Comparison of ENCODE assay signal across 11 cellular contexts in the genomic region with DNA sequence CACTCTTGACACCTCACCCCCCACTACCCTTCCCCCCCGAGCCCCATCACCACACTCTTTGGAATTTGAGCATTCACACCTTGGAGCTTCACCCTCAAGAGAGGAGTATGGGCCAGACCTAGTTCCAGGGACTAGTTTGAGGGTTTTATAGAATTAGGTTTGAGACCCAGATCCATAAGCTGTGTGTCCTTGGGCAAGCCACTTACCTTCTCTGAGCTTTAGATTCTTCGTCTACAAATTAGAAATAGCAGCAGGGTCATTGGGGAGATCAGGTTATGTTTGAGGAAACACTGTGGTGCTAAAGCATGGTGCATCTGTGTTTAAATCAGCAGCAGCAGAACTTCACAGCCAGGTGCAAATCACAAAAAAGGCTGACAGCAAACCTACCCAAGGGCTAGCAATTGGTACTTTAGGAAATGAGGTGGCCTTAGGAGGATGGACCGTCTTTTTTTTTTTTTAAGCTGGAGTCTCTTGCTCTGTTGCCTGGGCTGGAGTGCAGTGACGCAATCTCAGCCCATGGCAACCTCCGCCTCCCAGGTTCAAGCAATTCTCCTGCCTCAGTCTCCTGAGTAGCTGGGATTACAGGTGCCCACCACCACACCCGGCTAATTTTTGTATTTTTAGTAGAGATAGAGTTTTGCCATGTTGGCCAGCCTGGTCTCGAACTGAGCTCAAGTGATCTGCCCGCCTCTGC.
DNase-seq lines count a peak whose midpoint lies in the region; ATAC-seq and TF ChIP-seq lines count a peak whose summit lies in the region.
"Had no signal": no experiment of that assay in that cellular context is flagged by ENCODE, and none has a peak within 500 bp of the region (broad histone marks: within the 10 kb centered on the region; RNA-seq: fewer than 3 reads in every experiment).

No MANE protein-coding gene starts in this region.

- intact Hi-C loops in left ventricle myocardium inferior (cut with micrococcal nuclease) (no loop called here), heart right ventricle (cut with DNase I) (loop anchor here in 2 of 10 donors (10.0 kb wide), 2 partner anchors 60 to 130 kb away; no protein-coding TSS in a partner anchor), left lung (cut with DNase I) (no loop called here), vagina (cut with DNase I) (loop anchor here (10.0 kb wide), 1 partner anchor 140 kb away; no protein-coding TSS in a partner anchor), adrenal gland (cut with DNase I) (no loop called here)
- intact Hi-C loops in activated CD4-positive, alpha-beta memory T cell treated with anti-CD3 and anti-CD28 coated beads for 36 hours (cut with micrococcal nuclease) = no loop called here

- peaks cover 59% of the 10 kb centered on the region for H3K36me3 ChIP-seq in left ventricle myocardium inferior
- H3K36me3 ChIP-seq in heart right ventricle = peaks cover 0 to 83% (median 30%) of the 10 kb centered on the region in 9 donors
- H3K36me3 ChIP-seq in left lung = peaks cover 0 to 74% of the 10 kb centered on the region in 2 donors
- peaks cover 0 to 11% of the 10 kb centered on the region in 2 donors for H3K36me3 ChIP-seq in vagina
- H3K36me3 ChIP-seq in adrenal gland (replicated peaks in 1 of 2) = peaks cover 0 to 14% of the 10 kb centered on the region in 2 donors

- H3K27ac ChIP-seq in left ventricle myocardium inferior (replicated peaks) (peak overlapping the region; percentile 56), heart right ventricle (peak overlapping the region in 4 of 10 donors; percentile 52 to 69 (median 57)), left lung (peak overlapping the region; percentile 73 to 86), vagina (peak overlapping the region; percentile 13), adrenal gland (no peak overlapping the region)

- TF ChIP-seq CTCF in left ventricle myocardium inferior (IDR thresholded peaks at IDR 0.05; ENCODE audit: borderline replicate concordance) (no peak), heart right ventricle (IDR thresholded peaks at IDR 0.05) (no peak), left lung (IDR thresholded peaks at IDR 0.05) (no peak), vagina (IDR thresholded peaks at IDR 0.05) (no peak), adrenal gland (IDR thresholded peaks at IDR 0.05) (no peak)

- H3K9me3 ChIP-seq in left ventricle myocardium inferior (replicated peaks) (no peaks in the 10 kb centered on the region), heart right ventricle (no peaks in the 10 kb centered on the region), left lung (no peaks in the 10 kb centered on the region), vagina (no peaks in the 10 kb centered on the region), adrenal gland (replicated peaks in 1 of 3) (no peaks in the 10 kb centered on the region)

- DNase-seq in left ventricle myocardium inferior (no peak), heart right ventricle (no peak), left lung (no peak), vagina (ENCODE audit: extremely low spot score in 2 of 2) (no peak), adrenal gland (no peak), NCI-H2029 treated with DMSO at 0.1 percent for 48 hours (lab: John Stamatoyannopoulos, UW) (no peak)
- DNase-seq in activated CD4-positive, alpha-beta memory T cell treated with anti-CD3 and anti-CD28 coated beads for 36 hours = no peak
- DNase-seq: NCI-H2227 treated with DMSO at 0.1 percent for 48 hours had no signal

- ATAC-seq in heart right ventricle = no peak
- ATAC-seq in left lung = no peak
- no peak for ATAC-seq in GM21576 (IDR thresholded peaks at IDR 0.05; ENCODE audit: unreplicated experiment)

- POLR2A ChIA-PET in activated CD4-positive, alpha-beta memory T cell treated with anti-CD3 and anti-CD28 coated beads for 36 hours (lab: Charles Lee) = interaction anchor here (0.6 to 3.3 kb wide), 13 partner anchors 10 to 138 kb away, joined by 3 to 44 read pairs (median 13); a partner anchor contains a TSS

- H3K9me3 Mint-ChIP-seq in activated CD4-positive, alpha-beta memory T cell treated with anti-CD3 and anti-CD28 coated beads for 36 hours = no peaks in the 10 kb centered on the region
- H3K9me3 Mint-ChIP-seq: naive B cell had no signal

- H3K4me1 ChIP-seq in left ventricle myocardium inferior (peaks cover 44% of the 10 kb centered on the region), heart right ventricle (peaks cover 21 to 49% (median 41%) of the 10 kb centered on the region in 9 donors), left lung (peaks cover 35 to 73% of the 10 kb centered on the region in 2 donors), vagina (peaks cover 50% of the 10 kb centered on the region), adrenal gland (replicated peaks in 1 of 2) (no peaks in the 10 kb centered on the region)

- TF ChIP-seq POLR2A in vagina (IDR thresholded peaks at IDR 0.05) (no peak), adrenal gland (IDR thresholded peaks at IDR 0.05) (no peak)

- 91 to 92% methylated on average over 8 of the region's 8 CpGs for WGBS in heart right ventricle, 2 donors
- 83 to 88% (median 84%) methylated on average over 6 to 8 of the region's 8 CpGs for WGBS in adrenal gland, 4 donors

- no peaks in the 10 kb centered on the region for H3K27me3 Mint-ChIP-seq in activated CD4-positive, alpha-beta memory T cell treated with anti-CD3 and anti-CD28 coated beads for 36 hours

- H3K36me3 Mint-ChIP-seq in activated CD4-positive, alpha-beta memory T cell treated with anti-CD3 and anti-CD28 coated beads for 36 hours = peaks cover 75% of the 10 kb centered on the region
- H3K36me3 Mint-ChIP-seq: naive B cell had no signal

- H3K4me3 ChIP-seq in left ventricle myocardium inferior (no peak overlapping the region), heart right ventricle (no peak overlapping the region), left lung (no peak overlapping the region), vagina (no peak overlapping the region), adrenal gland (no peak overlapping the region)

- H3K27me3 ChIP-seq in left ventricle myocardium inferior (ENCODE audit: low read depth) (no peaks in the 10 kb centered on the region), heart right ventricle (no peaks in the 10 kb centered on the region), left lung (no peaks in the 10 kb centered on the region), vagina (no peaks in the 10 kb centered on the region), adrenal gland (no peaks in the 10 kb centered on the region)

- no peak overlapping the region for H3K4me3 Mint-ChIP-seq in activated CD4-positive, alpha-beta memory T cell treated with anti-CD3 and anti-CD28 coated beads for 36 hours
- H3K4me3 Mint-ChIP-seq: B cell had no signal

- CTCF ChIA-PET in activated CD4-positive, alpha-beta memory T cell treated with anti-CD3 and anti-CD28 coated beads for 36 hours (lab: Charles Lee) = interaction anchor here (0.7 to 5.5 kb wide), 12 partner anchors 8 to 177 kb away, joined by 3 to 59 read pairs (median 7); no protein-coding TSS in a partner anchor

- peaks cover 52% of the 10 kb centered on the region for H3K4me1 Mint-ChIP-seq in activated CD4-positive, alpha-beta memory T cell treated with anti-CD3 and anti-CD28 coated beads for 36 hours (ENCODE audit: low read depth)

- peak overlapping the region; percentile 98 for H3K27ac Mint-ChIP-seq in activated CD4-positive, alpha-beta memory T cell treated with anti-CD3 and anti-CD28 coated beads for 36 hours
- H3K27ac Mint-ChIP-seq: B cell had no signal

Comparison
In these comparisons a context has a peak if more than half of its experiments do, and no peak if none do; other contexts are left out.
1. H3K27ac ChIP-seq: peak in left ventricle myocardium inferior (single experiment), left lung (2 of 2) and vagina (single experiment); none in adrenal gland (0 of 5).